Comparison of ENCODE assay signal across 17 cellular contexts in the genomic region with DNA sequence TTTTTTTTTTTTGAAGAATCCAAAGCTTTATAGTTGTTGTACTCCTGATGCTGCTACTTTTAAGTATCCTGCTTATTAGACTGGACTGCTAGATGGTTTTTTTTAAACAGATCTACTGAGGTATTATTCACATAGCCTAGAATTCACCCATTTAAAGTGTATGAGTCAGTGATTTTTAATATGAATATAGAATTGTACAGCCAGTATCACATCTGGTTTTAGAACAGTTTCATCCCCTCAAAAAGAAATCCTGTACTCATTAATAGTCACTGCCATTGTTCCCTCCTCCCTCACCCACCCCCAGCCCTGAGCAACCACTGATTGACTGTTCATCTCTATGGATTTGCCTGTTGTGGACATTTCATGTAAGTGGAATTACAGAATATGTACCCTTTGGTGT.
DNase-seq lines count a peak whose midpoint lies in the region; ATAC-seq and TF ChIP-seq lines count a peak whose summit lies in the region.
"Had no signal": no experiment of that assay in that cellular context is flagged by ENCODE, and none has a peak within 500 bp of the region (broad histone marks: within the 10 kb centered on the region; RNA-seq: fewer than 3 reads in every experiment).

No MANE protein-coding gene starts in this region.

- peaks cover 70% of the 10 kb centered on the region for H3K4me1 Mint-ChIP-seq in activated CD4-positive, alpha-beta memory T cell treated with anti-CD3 and anti-CD28 coated beads for 36 hours (ENCODE audit: low read depth)
- H3K4me1 Mint-ChIP-seq in activated CD4-positive, alpha-beta memory T cell treated with anti-CD3 and anti-CD28 coated beads, Interleukin-2, amount 10 ng/mL, durations not matched to agents 7 days and 5 days, result peaks cover 48% of the 10 kb centered on the region
- peaks cover 69% of the 10 kb centered on the region for H3K4me1 Mint-ChIP-seq in activated CD8-positive, alpha-beta T cell treated with anti-CD3 and anti-CD28 coated beads for 36 hours (ENCODE audit: low read depth)

- H4K20me1 ChIP-seq in BLaER1 treated with 17β-estradiol and CSF1 and Interleukin-3, amounts not matched to agents 10 nM and 100 nM, result peaks cover 0 to 27% (median 0%) of the 10 kb centered on the region in 11 experiments; a peak in 4 of 22 replicates

- peak; percentile 26 for ATAC-seq in activated CD8-positive, alpha-beta T cell treated with anti-CD3 and anti-CD28 coated beads for 36 hours
- ATAC-seq in lower lobe of right lung (no peak), GM21526 (IDR thresholded peaks at IDR 0.05; ENCODE audit: low FRiP score, unreplicated experiment) (no peak), HG03039 (IDR thresholded peaks at IDR 0.05; ENCODE audit: unreplicated experiment) (no peak)
- ATAC-seq: A549, SK-N-SH treated with all-trans-retinoic acid at 6 μM for 48 hours had no signal

- H3K9me3 ChIP-seq in BLaER1 treated with 17β-estradiol and CSF1 and Interleukin-3, amounts not matched to agents 10 nM and 100 nM (replicated peaks in 1 of 11), result peaks cover 0 to 32% (median 4%) of the 10 kb centered on the region in 11 experiments; a peak in 9 of 22 replicates
- no peaks in the 10 kb centered on the region for H3K9me3 ChIP-seq in lower lobe of right lung
- H3K9me3 ChIP-seq: A549, right atrium auricular region had no signal

- H3K27me3 ChIP-seq in BLaER1 treated with 17β-estradiol and CSF1 and Interleukin-3, amounts not matched to agents 10 nM and 100 nM, result no peaks in the 10 kb centered on the region
- H3K27me3 ChIP-seq in lower lobe of right lung (ENCODE audit: low read depth), result no peaks in the 10 kb centered on the region
- H3K27me3 ChIP-seq: right atrium auricular region had no signal

- H3K4me3 Mint-ChIP-seq in activated CD4-positive, alpha-beta memory T cell treated with anti-CD3 and anti-CD28 coated beads for 36 hours, result no peak overlapping the region
- no peak overlapping the region for H3K4me3 Mint-ChIP-seq in activated CD4-positive, alpha-beta memory T cell treated with anti-CD3 and anti-CD28 coated beads, Interleukin-2, amount 10 ng/mL, durations not matched to agents 7 days and 5 days
- H3K4me3 Mint-ChIP-seq in activated CD8-positive, alpha-beta T cell treated with anti-CD3 and anti-CD28 coated beads for 36 hours, result no peak overlapping the region

- H3K27me3 Mint-ChIP-seq in activated CD4-positive, alpha-beta memory T cell treated with anti-CD3 and anti-CD28 coated beads for 36 hours, result no peaks in the 10 kb centered on the region
- H3K27me3 Mint-ChIP-seq in activated CD4-positive, alpha-beta memory T cell treated with anti-CD3 and anti-CD28 coated beads, Interleukin-2, amount 10 ng/mL, durations not matched to agents 7 days and 5 days, result no peaks in the 10 kb centered on the region
- no peaks in the 10 kb centered on the region for H3K27me3 Mint-ChIP-seq in activated CD8-positive, alpha-beta T cell treated with anti-CD3 and anti-CD28 coated beads for 36 hours

- no peak overlapping the region for H3K4me3 ChIP-seq in BLaER1 treated with 17β-estradiol and CSF1 and Interleukin-3, amounts not matched to agents 10 nM and 100 nM
- no peak overlapping the region for H3K4me3 ChIP-seq in lower lobe of right lung
- H3K4me3 ChIP-seq: A549, right atrium auricular region had no signal

- peaks cover 27 to 61% (median 41%) of the 10 kb centered on the region in 10 experiments for H3K4me1 ChIP-seq in BLaER1 treated with 17β-estradiol and CSF1 and Interleukin-3, amounts not matched to agents 10 nM and 100 nM
- peaks cover 31% of the 10 kb centered on the region for H3K4me1 ChIP-seq in lower lobe of right lung

- peak overlapping the region in 8 of 11 experiments; percentile 56 to 69 (median 59); a peak in 15 of 22 replicates for H3K27ac ChIP-seq in BLaER1 treated with 17β-estradiol and CSF1 and Interleukin-3, amounts not matched to agents 10 nM and 100 nM
- peak overlapping the region; percentile 74 for H3K27ac ChIP-seq in lower lobe of right lung
- H3K27ac ChIP-seq: A549, right atrium auricular region had no signal

- POLR2A ChIA-PET in activated CD4-positive, alpha-beta memory T cell treated with anti-CD3 and anti-CD28 coated beads for 36 hours (lab: Charles Lee), result interaction anchor here (1.1 to 1.8 kb wide), 3 partner anchors 16 to 36 kb away, joined by 3 to 15 read pairs (median 6); no protein-coding TSS in a partner anchor
- POLR2A ChIA-PET in activated CD4-positive, alpha-beta memory T cell treated with anti-CD3 and anti-CD28 coated beads, Interleukin-2, amount 10 ng/mL, durations not matched to agents 7 days and 5 days (lab: Charles Lee), result interaction anchor here (1.6 to 1.8 kb wide), 2 partner anchors 14 to 153 kb away, joined by 3 to 5 read pairs; no protein-coding TSS in a partner anchor
- POLR2A ChIA-PET in activated CD8-positive, alpha-beta T cell treated with anti-CD3 and anti-CD28 coated beads for 36 hours (lab: Charles Lee), result interaction anchor here (0.6 to 1.2 kb wide), 5 partner anchors 8 to 32 kb away, joined by 3 to 4 read pairs (median 4); no protein-coding TSS in a partner anchor

- peaks cover 80 to 100% (median 97%) of the 10 kb centered on the region in 11 experiments for H3K36me3 ChIP-seq in BLaER1 treated with 17β-estradiol and CSF1 and Interleukin-3, amounts not matched to agents 10 nM and 100 nM
- H3K36me3 ChIP-seq in lower lobe of right lung, result peaks cover 26% of the 10 kb centered on the region

- H3K36me3 Mint-ChIP-seq in activated CD4-positive, alpha-beta memory T cell treated with anti-CD3 and anti-CD28 coated beads for 36 hours, result peaks cover 46% of the 10 kb centered on the region
- peaks cover 82% of the 10 kb centered on the region for H3K36me3 Mint-ChIP-seq in activated CD4-positive, alpha-beta memory T cell treated with anti-CD3 and anti-CD28 coated beads, Interleukin-2, amount 10 ng/mL, durations not matched to agents 7 days and 5 days (ENCODE audit: low read depth)
- peaks cover 51% of the 10 kb centered on the region for H3K36me3 Mint-ChIP-seq in activated CD8-positive, alpha-beta T cell treated with anti-CD3 and anti-CD28 coated beads for 36 hours (ENCODE audit: low read depth)

- H3K9me3 Mint-ChIP-seq in activated CD4-positive, alpha-beta memory T cell treated with anti-CD3 and anti-CD28 coated beads for 36 hours, result no peaks in the 10 kb centered on the region
- no peaks in the 10 kb centered on the region for H3K9me3 Mint-ChIP-seq in activated CD4-positive, alpha-beta memory T cell treated with anti-CD3 and anti-CD28 coated beads, Interleukin-2, amount 10 ng/mL, durations not matched to agents 7 days and 5 days
- H3K9me3 Mint-ChIP-seq in activated CD8-positive, alpha-beta T cell treated with anti-CD3 and anti-CD28 coated beads for 36 hours, result no peaks in the 10 kb centered on the region

- CTCF ChIA-PET in activated CD4-positive, alpha-beta memory T cell treated with anti-CD3 and anti-CD28 coated beads for 36 hours (lab: Charles Lee), result interaction anchor here (0.6 to 1.6 kb wide), 5 partner anchors 15 to 96 kb away, joined by 3 to 8 read pairs (median 3); no protein-coding TSS in a partner anchor
- CTCF ChIA-PET in activated CD4-positive, alpha-beta memory T cell treated with anti-CD3 and anti-CD28 coated beads, Interleukin-2, amount 10 ng/mL, durations not matched to agents 7 days and 5 days (lab: Charles Lee), result interaction anchor here (0.8 to 1.6 kb wide), 3 partner anchors 16 to 153 kb away, joined by 3 to 5 read pairs (median 4); no protein-coding TSS in a partner anchor
- CTCF ChIA-PET in activated CD8-positive, alpha-beta T cell treated with anti-CD3 and anti-CD28 coated beads for 36 hours (lab: Charles Lee), result interaction anchor here (1.8 to 3.6 kb wide), 2 partner anchors 15 to 89 kb away, joined by 5 to 11 read pairs; no protein-coding TSS in a partner anchor

- no peak for TF ChIP-seq CTCF in activated CD8-positive, alpha-beta T cell treated with anti-CD3 and anti-CD28 coated beads for 36 hours (IDR thresholded peaks at IDR 0.05)
- TF ChIP-seq CTCF in lower lobe of right lung (IDR thresholded peaks at IDR 0.05), result no peak

- H3K4me2 ChIP-seq in BLaER1 treated with 17β-estradiol and CSF1 and Interleukin-3, amounts not matched to agents 10 nM and 100 nM, result no peak overlapping the region; a peak in 1 of 22 replicates
- H3K4me2 ChIP-seq: A549 had no signal

- intact Hi-C loops in activated CD4-positive, alpha-beta memory T cell treated with anti-CD3 and anti-CD28 coated beads for 36 hours (cut with micrococcal nuclease), result loop anchor here (2.0 kb wide), 2 partner anchors 13 to 15 kb away; no protein-coding TSS in a partner anchor
- intact Hi-C loops in activated CD8-positive, alpha-beta T cell treated with anti-CD3 and anti-CD28 coated beads for 36 hours (cut with micrococcal nuclease), result no loop called here
- intact Hi-C loops in lower lobe of right lung (cut with DNase I), result no loop called here

- H3K9ac ChIP-seq in BLaER1 treated with 17β-estradiol and CSF1 and Interleukin-3, amounts not matched to agents 10 nM and 100 nM, result peak overlapping the region in 2 of 11 experiments; percentile 36 to 40; a peak in 1 of 22 replicates

- DNase-seq in activated CD4-positive, alpha-beta memory T cell treated with anti-CD3 and anti-CD28 coated beads for 36 hours, result no peak
- DNase-seq in activated CD4-positive, alpha-beta memory T cell treated with anti-CD3 and anti-CD28 coated beads, Interleukin-2, amount 10 ng/mL, durations not matched to agents 7 days and 5 days, result no peak
- DNase-seq in activated CD8-positive, alpha-beta T cell treated with anti-CD3 and anti-CD28 coated beads for 36 hours, result no peak
- no peak for DNase-seq in lower lobe of right lung
- DNase-seq in DMS153 (lab: John Stamatoyannopoulos, UW), result no peak
- DNase-seq: GDM1; head of caudate nucleus; NCI-H524; stimulated activated CD4-positive, alpha-beta T cell treated with anti-CD3 and anti-CD28 coated beads, Interleukin-12 subunit alpha, Interleukin-12 subunit beta, amount 100 ng/mL, for 4 hours; substantia nigra; T1000 had no signal

- peak overlapping the region; percentile 96 for H3K27ac Mint-ChIP-seq in activated CD4-positive, alpha-beta memory T cell treated with anti-CD3 and anti-CD28 coated beads for 36 hours
- no peak overlapping the region for H3K27ac Mint-ChIP-seq in activated CD4-positive, alpha-beta memory T cell treated with anti-CD3 and anti-CD28 coated beads, Interleukin-2, amount 10 ng/mL, durations not matched to agents 7 days and 5 days
- H3K27ac Mint-ChIP-seq in activated CD8-positive, alpha-beta T cell treated with anti-CD3 and anti-CD28 coated beads for 36 hours, result peak overlapping the region; percentile 92
